ENCODE assay signal across 8 cellular contexts in genomic region chr15:65829150-65829764, GRCh38. TPM values are rescaled to one million over a fixed set of nuclear protein-coding genes. Genes with fewer than 3 reads are reported as not detected.
DNase-seq lines count a peak whose midpoint lies in the region; ATAC-seq, FAIRE-seq and TF ChIP-seq lines count a peak whose summit lies in the region.

No MANE protein-coding gene starts in this region.

- H2BK12ac ChIP-seq in H1 (ENCODE audit: low read depth, low read length) (peak overlapping the region; percentile 20; the same call in 1 of the 2 replicates), trophoblast cell (ENCODE audit: low read length) (peak overlapping the region; percentile 23)

- DNase-seq in CD4-positive, alpha-beta T cell, result no peak
- DNase-seq in Peyer's patch (peak in 1 of 3 donors; percentile 49), H1 (ENCODE audit: low read depth in 1 of 2, low spot score in 2 of 2) (no peak), trophoblast cell (peak; percentile 75 to 88), right atrium auricular region (ENCODE audit: low spot score) (no peak), left colon (no peak)

- H3K23ac ChIP-seq in H1 (ENCODE audit: insufficient read length) (no peak overlapping the region), trophoblast cell (ENCODE audit: low read length) (no peak overlapping the region)

- H3K27me3 ChIP-seq in CD4-positive, alpha-beta T cell (ENCODE audit: control insufficient read depth, insufficient read depth, low read length), result no peaks in the 10 kb centered on the region
- H3K27me3 ChIP-seq in Peyer's patch, result no peaks in the 10 kb centered on the region
- no peaks in the 10 kb centered on the region for H3K27me3 ChIP-seq in H1 (replicated peaks in 1 of 4; ENCODE audit: control insufficient read depth in 3 of 4, extremely low read depth in 1 of 4, insufficient read depth in 3 of 4, low read length in 3 of 4)
- no peaks in the 10 kb centered on the region for H3K27me3 ChIP-seq in trophoblast cell (ENCODE audit: insufficient read depth, low read length)
- H3K27me3 ChIP-seq in right atrium auricular region, result no peaks in the 10 kb centered on the region

- H3K4me1 Mint-ChIP-seq in CD4-positive, alpha-beta T cell (ENCODE audit: low read depth), result peaks cover 73% of the 10 kb centered on the region

- H2AK5ac ChIP-seq in H1 (ENCODE audit: low read depth, low read length), result no peak overlapping the region
- H2AK5ac ChIP-seq in trophoblast cell (ENCODE audit: low read length), result no peak overlapping the region

- no peak for FAIRE-seq in H1 (lab: Jason Lieb, UNC)

- H2BK15ac ChIP-seq in H1 (ENCODE audit: low read length), result peak overlapping the region; percentile 48; the same call in 1 of the 2 replicates

- H2AFZ ChIP-seq in H1 (ENCODE audit: low read length) (peak overlapping the region; percentile 49; the same call in 1 of the 2 replicates), trophoblast cell (ENCODE audit: insufficient read depth, low read length, poor library complexity) (no peak overlapping the region)

- no peak overlapping the region for H3K4ac ChIP-seq in H1 (replicated peaks; ENCODE audit: insufficient read length, low read depth, low read length)
- H3K4ac ChIP-seq in trophoblast cell (ENCODE audit: low read depth, low read length), result no peak overlapping the region

- H3K9ac ChIP-seq in H1 (replicated peaks in 1 of 4; ENCODE audit: extremely low read depth in 1 of 4, low read depth in 3 of 4, low read length in 3 of 4), result no peak overlapping the region
- H3K9ac ChIP-seq in trophoblast cell (ENCODE audit: low read length), result no peak overlapping the region

- POLR2A ChIA-PET in CD4-positive, alpha-beta T cell (lab: Charles Lee), result interaction anchor here (0.5 to 2.2 kb wide), 9 partner anchors 10 to 102 kb away, joined by 3 to 54 read pairs (median 4); partner anchors contain the start of genes DENND4A and RAB11A
- POLR2A ChIA-PET in H1 (lab: Charles Lee; ENCODE audit: partially characterized antibody), result no interaction called here

- H3K27ac Mint-ChIP-seq in CD4-positive, alpha-beta T cell, result peak overlapping the region; percentile 95

- no peak overlapping the region for H2BK20ac ChIP-seq in H1 (ENCODE audit: low read length)

- no peak overlapping the region for H3K56ac ChIP-seq in H1 (replicated peaks; ENCODE audit: insufficient read length, low read depth, low read length)

- H4K8ac ChIP-seq in H1 (ENCODE audit: extremely low read depth, insufficient read depth, low read length), result no peak overlapping the region
- no peak overlapping the region for H4K8ac ChIP-seq in trophoblast cell (ENCODE audit: low read depth, low read length)

- H2BK120ac ChIP-seq in H1 (replicated peaks; ENCODE audit: low read depth, low read length), result no peak overlapping the region
- peak overlapping the region; percentile 45 for H2BK120ac ChIP-seq in trophoblast cell (ENCODE audit: insufficient read depth, low read length, poor library complexity)

- H4K5ac ChIP-seq in H1 (ENCODE audit: insufficient read length, low read depth, low read length), result no peak overlapping the region

- TF ChIP-seq POLR2A in Peyer's patch (IDR thresholded peaks at IDR 0.05) (no peak), H1 (IDR thresholded peaks at IDR 0.05; ENCODE audit: control extremely low read depth in 1 of 2, low read depth in 2 of 2, low read length in 2 of 2) (no peak)

- peak; percentile 26 to 32; a peak in 3 of 4 replicates for TF ChIP-seq RAD21 in H1 (IDR thresholded peaks at IDR 0.05 in 1 of 2, conservative IDR thresholded peaks at IDR 0.05 in 1 of 2; ENCODE audit: low read depth in 2 of 2, low read length in 2 of 2)

- H3K4me3 ChIP-seq in GM12875 (ENCODE audit: low read depth, low read length), result no peak overlapping the region
- no peak overlapping the region for H3K4me3 ChIP-seq in Peyer's patch
- H3K4me3 ChIP-seq in H1 (ENCODE audit: extremely low read depth in 1 of 4, insufficient read depth in 2 of 4, low read depth in 3 of 4, low read length in 4 of 4), result no peak overlapping the region
- H3K4me3 ChIP-seq in trophoblast cell (ENCODE audit: low read depth, low read length), result no peak overlapping the region
- H3K4me3 ChIP-seq in right atrium auricular region, result no peak overlapping the region

- H3K18ac ChIP-seq in H1 (ENCODE audit: extremely low read depth, low read length), result no peak overlapping the region
- no peak overlapping the region for H3K18ac ChIP-seq in trophoblast cell (ENCODE audit: low read length)

- no peak for TF ChIP-seq EP300 in H1 (IDR thresholded peaks at IDR 0.05; ENCODE audit: borderline replicate concordance in 1 of 2, low read depth in 2 of 2, low read length in 2 of 2)

- H3K14ac ChIP-seq in H1 (ENCODE audit: insufficient read length), result no peak overlapping the region
- no peak overlapping the region for H3K14ac ChIP-seq in trophoblast cell (ENCODE audit: low read length)

- no peaks in the 10 kb centered on the region for H3K9me3 Mint-ChIP-seq in CD4-positive, alpha-beta T cell

- peaks cover 0 to 20% (median 7%) of the 10 kb centered on the region in 4 donors for H3K4me1 ChIP-seq in Peyer's patch
- peaks cover 4 to 22% (median 11%) of the 10 kb centered on the region in 4 experiments; a peak in 6 of 7 replicates for H3K4me1 ChIP-seq in H1 (replicated peaks in 1 of 4; ENCODE audit: control insufficient read depth in 3 of 4, insufficient read depth in 4 of 4, low read length in 3 of 4)
- peaks cover 0 to 8% of the 10 kb centered on the region in 2 experiments for H3K4me1 ChIP-seq in trophoblast cell (ENCODE audit: control insufficient read depth in 1 of 2, insufficient read depth in 2 of 2, low read length in 2 of 2)
- peaks cover 0 to 25% of the 10 kb centered on the region in 2 donors for H3K4me1 ChIP-seq in right atrium auricular region

- peak; percentile 45 for ATAC-seq in CD4-positive, alpha-beta T cell (ENCODE audit: poor library complexity)
- ATAC-seq in HG03108 (IDR thresholded peaks at IDR 0.05; ENCODE audit: unreplicated experiment) (no peak), left colon (no peak)

- H3K27me3 Mint-ChIP-seq in CD4-positive, alpha-beta T cell, result no peaks in the 10 kb centered on the region

- H4K20me1 ChIP-seq in H1 (replicated peaks in 1 of 2; ENCODE audit: control insufficient read depth in 1 of 2, insufficient read depth in 2 of 2, low read length in 2 of 2), result no peaks in the 10 kb centered on the region

- H4K91ac ChIP-seq in H1 (replicated peaks; ENCODE audit: insufficient read length, low read length) (no peak overlapping the region), trophoblast cell (ENCODE audit: low read depth, low read length) (no peak overlapping the region)

- peak; percentile 87 for TF ChIP-seq CTCF in CD4-positive, alpha-beta T cell (IDR thresholded peaks at IDR 0.05)
- TF ChIP-seq CTCF in GM12875 (IDR thresholded peaks at IDR 0.05; ENCODE audit: borderline replicate concordance, insufficient read depth, low read depth, low read length) (peak; percentile 54; the same call in 1 of the 2 replicates), Peyer's patch (IDR thresholded peaks at IDR 0.05) (peak; percentile 37 to 78 (median 53)), H1 (IDR thresholded peaks at IDR 0.05; ENCODE audit: control extremely low read depth in 1 of 3, insufficient read depth in 1 of 3, low read depth in 1 of 3, low read length in 3 of 3) (peak in 2 of 3 experiments; percentile 16 to 54; a peak in 2 of 4 replicates), right atrium auricular region (IDR thresholded peaks at IDR 0.05) (peak in 1 of 2 donors; percentile 54)

- H2BK5ac ChIP-seq in H1 (ENCODE audit: low read depth, low read length) (no peak overlapping the region), trophoblast cell (ENCODE audit: low read depth, low read length, poor library complexity) (no peak overlapping the region)

- no peaks in the 10 kb centered on the region for H3K36me3 Mint-ChIP-seq in CD4-positive, alpha-beta T cell (ENCODE audit: low read depth)

- peak overlapping the region; percentile 80 for H3K27ac ChIP-seq in CD4-positive, alpha-beta T cell (ENCODE audit: low read depth, low read length)
- H3K27ac ChIP-seq in Peyer's patch, result peak overlapping the region; percentile 23 to 59 (median 50)
- H3K27ac ChIP-seq in H1 (ENCODE audit: low read depth, low read length), result no peak overlapping the region
- H3K27ac ChIP-seq in trophoblast cell (ENCODE audit: low read depth, low read length), result no peak overlapping the region
- H3K27ac ChIP-seq in right atrium auricular region, result no peak overlapping the region

- no peaks in the 10 kb centered on the region for H3K79me2 ChIP-seq in H1 (ENCODE audit: control insufficient read depth in 1 of 2, insufficient read depth in 2 of 2, low read length in 2 of 2)
- H3K79me2 ChIP-seq in trophoblast cell (ENCODE audit: control insufficient read depth, insufficient read depth, low read length, poor library complexity), result no peaks in the 10 kb centered on the region

- 65% methylated on average over 7 of the region's 7 CpGs; no CpG with 5 or more reads in 1 of the 2 experiments for WGBS in H1 (ENCODE audit: extremely low coverage in 1 of 2, insufficient coverage in 1 of 2, insufficient read length in 1 of 2, insufficient replicate concordance in 2 of 2, low coverage in 1 of 2, low lambda C conversion rate in 2 of 2, missing lambda C conversion rate in 1 of 2), 2 experiments
- no CpG with 5 or more reads among the region's 7 CpGs for WGBS in trophoblast cell (ENCODE audit: extremely low coverage, insufficient coverage, insufficient read length)

- H3K4me3 Mint-ChIP-seq in CD4-positive, alpha-beta T cell, result peak overlapping the region; percentile 74

- no peaks in the 10 kb centered on the region; the same call in 1 of the 2 replicates for H3K23me2 ChIP-seq in H1 (ENCODE audit: low read depth, low read length)

- H4K12ac ChIP-seq in trophoblast cell (ENCODE audit: low read depth, low read length), result no peak overlapping the region

- H3K79me1 ChIP-seq in H1 (ENCODE audit: low read depth, low read length) (no peaks in the 10 kb centered on the region), trophoblast cell (ENCODE audit: low read length) (peaks cover 4% of the 10 kb centered on the region)

- CTCF ChIA-PET in CD4-positive, alpha-beta T cell (lab: Charles Lee), result interaction anchor here (0.9 to 1.3 kb wide), 8 partner anchors 11 to 90 kb away, joined by 3 to 8 read pairs (median 5); partner anchors contain the start of genes DENND4A and RAB11A
- CTCF ChIA-PET in H1 (lab: Charles Lee; ENCODE audit: partially characterized antibody), result interaction anchor here (0.8 to 1.9 kb wide), 11 partner anchors 9 to 234 kb away, joined by 3 to 8 read pairs (median 4); partner anchors contain the start of gene INTS14

- no peaks in the 10 kb centered on the region for H3K9me3 ChIP-seq in CD4-positive, alpha-beta T cell (ENCODE audit: control insufficient read depth, low read length)
- H3K9me3 ChIP-seq in Peyer's patch, result no peaks in the 10 kb centered on the region
- no peaks in the 10 kb centered on the region for H3K9me3 ChIP-seq in H1 (ENCODE audit: insufficient read depth in 2 of 2, low read depth in 1 of 2, low read length in 1 of 2)
- H3K9me3 ChIP-seq in trophoblast cell (ENCODE audit: insufficient read depth, low read depth, low read length), result no peaks in the 10 kb centered on the region
- H3K9me3 ChIP-seq in right atrium auricular region, result no peaks in the 10 kb centered on the region

- intact Hi-C loops in CD4-positive, alpha-beta T cell (cut with DNase I, micrococcal nuclease), result loop anchor here in 1 of 2 experiments (5.0 kb wide), 1 partner anchor 72 kb away; no protein-coding TSS in a partner anchor
- intact Hi-C loops in left colon (cut with DNase I, micrococcal nuclease), result no loop called here

- H3K4me2 ChIP-seq in H1 (ENCODE audit: insufficient read depth in 1 of 2, low read depth in 2 of 2, low read length in 2 of 2) (no peak overlapping the region), trophoblast cell (ENCODE audit: low read length) (no peak overlapping the region)

- no peaks in the 10 kb centered on the region for H3K36me3 ChIP-seq in Peyer's patch
- H3K36me3 ChIP-seq in H1 (ENCODE audit: control insufficient read depth in 2 of 4, insufficient read depth in 4 of 4, low read length in 3 of 4), result no peaks in the 10 kb centered on the region
- H3K36me3 ChIP-seq in trophoblast cell (ENCODE audit: control insufficient read depth in 1 of 2, insufficient read depth in 2 of 2, low read length in 2 of 2), result no peaks in the 10 kb centered on the region
- no peaks in the 10 kb centered on the region for H3K36me3 ChIP-seq in right atrium auricular region

RNA-seq across cellular contexts. Expression of gene DENND4A, which starts 37.2 kb away (rescaled TPM):
- 10 to 100 TPM; 64.1 to 69.6 TPM for total RNA-seq in CD4-positive, alpha-beta T cell
- 10 to 100 TPM; 16.6 to 70.1 (median 24.5) TPM for total RNA-seq in Peyer's patch
- 4.7 and 6.1 TPM in 2 replicates for total RNA-seq in H1 (2021; fragmentation: NEBNext Ultra II Directional; extraction: Animal tissue kit (Norgen Biotek cat#: 25700))
- polyA plus RNA-seq in H1 (2011; rRNA removed), result 0.86 and 1.3 TPM in 2 replicates
- polyA plus RNA-seq in H1 (2011; cell fraction: cytosol; rRNA removed), result 1.5 TPM
- 1.3 TPM for polyA plus RNA-seq in H1 (2011; cell fraction: nucleus; rRNA removed)
- 1.3 to 3.0 TPM (median 1.9 TPM) in 4 replicates for polyA plus RNA-seq in H1 (2012, experiment 1 of 2)
- polyA plus RNA-seq in H1 (2012, experiment 2 of 2), result 0.07 TPM
- 3.0 TPM for polyA plus RNA-seq in H1 (2013, experiment 1 of 2)
- polyA plus RNA-seq in H1 (2013, experiment 2 of 2), result 2.7 TPM
- polyA minus RNA-seq in H1 (2011; rRNA and poly(A)+ RNA removed), result 8.1 and 11.8 TPM in 2 replicates
- 3.9 TPM for polyA minus RNA-seq in H1 (2011; cell fraction: cytosol; rRNA and poly(A)+ RNA removed)
- 16.4 TPM for polyA minus RNA-seq in H1 (2011; cell fraction: nucleus; rRNA and poly(A)+ RNA removed)
- polyA plus RNA-seq in trophoblast cell (2013), result 8.3 and 9.0 TPM in 2 replicates
- total RNA-seq in right atrium auricular region, result 10 to 100 TPM; 15.2 to 19.4 TPM
- total RNA-seq in left colon, result 10 to 100 TPM; 17.7 to 19.5 TPM

RNA-seq across cellular contexts. Expression of gene RAB11A, which starts 40.0 kb away (rescaled TPM):
- 100 to 1,000 TPM in 1 of 2 experiments, 10 to 100 TPM in 1; 98.5 to 102 TPM for total RNA-seq in CD4-positive, alpha-beta T cell
- total RNA-seq in Peyer's patch, result 100 to 1,000 TPM; 144 to 220 (median 199) TPM
- 247 and 254 TPM in 2 replicates for total RNA-seq in H1 (2021; fragmentation: NEBNext Ultra II Directional; extraction: Animal tissue kit (Norgen Biotek cat#: 25700))
- polyA plus RNA-seq in H1 (2011; rRNA removed), result 141 and 211 TPM in 2 replicates
- 272 TPM for polyA plus RNA-seq in H1 (2011; cell fraction: cytosol; rRNA removed)
- polyA plus RNA-seq in H1 (2011; cell fraction: nucleus; rRNA removed), result 63.0 TPM
- 251 to 406 TPM (median 294 TPM) in 4 replicates for polyA plus RNA-seq in H1 (2012, experiment 1 of 2)
- polyA plus RNA-seq in H1 (2012, experiment 2 of 2), result 121 TPM
- 211 TPM for polyA plus RNA-seq in H1 (2013, experiment 1 of 2)
- 229 TPM for polyA plus RNA-seq in H1 (2013, experiment 2 of 2)
- 212 and 347 TPM in 2 replicates for polyA minus RNA-seq in H1 (2011; rRNA and poly(A)+ RNA removed)
- 74.1 TPM for polyA minus RNA-seq in H1 (2011; cell fraction: cytosol; rRNA and poly(A)+ RNA removed)
- 32.8 TPM for polyA minus RNA-seq in H1 (2011; cell fraction: nucleus; rRNA and poly(A)+ RNA removed)
- 679 and 691 TPM in 2 replicates for polyA plus RNA-seq in trophoblast cell (2013)
- total RNA-seq in right atrium auricular region, result 100 to 1,000 TPM; 122 to 183 TPM
- total RNA-seq in left colon, result 100 to 1,000 TPM; 334 to 358 TPM

Comparison
In these comparisons a context has a peak if more than half of its experiments do, and no peak if none do; other contexts are left out.
1. DNase-seq: peak in trophoblast cell (2 of 2); none in CD4-positive, alpha-beta T cell (0 of 10), H1 (0 of 2), right atrium auricular region (single experiment) and left colon (0 of 2).
2. H3K27ac ChIP-seq: peak in CD4-positive, alpha-beta T cell (single experiment) and Peyer's patch (4 of 4); none in H1 (single experiment), trophoblast cell (single experiment) and right atrium auricular region (0 of 2).